Comparison of ENCODE assay signal across 12 cellular contexts in genomic region chr11:111308140-111308539, GRCh38. TPM values are rescaled to one million over a fixed set of nuclear protein-coding genes. Genes with fewer than 3 reads are reported as not detected.
DNase-seq lines count a peak whose midpoint lies in the region; TF ChIP-seq lines count a peak whose summit lies in the region.
"Had no signal": no experiment of that assay in that cellular context is flagged by ENCODE, and none has a peak within 500 bp of the region (broad histone marks: within the 10 kb centered on the region; RNA-seq: fewer than 3 reads in every experiment).

No MANE protein-coding gene starts in this region.

- no peaks in the 10 kb centered on the region for H3K36me3 Mint-ChIP-seq in activated naive CD8-positive, alpha-beta T cell treated with anti-CD3 and anti-CD28 coated beads for 36 hours

- H3K27me3 Mint-ChIP-seq in activated naive CD8-positive, alpha-beta T cell treated with anti-CD3 and anti-CD28 coated beads for 36 hours: peaks cover 18% of the 10 kb centered on the region

- H3K4me3 Mint-ChIP-seq in activated naive CD8-positive, alpha-beta T cell treated with anti-CD3 and anti-CD28 coated beads for 36 hours: no peak overlapping the region
- H3K4me3 Mint-ChIP-seq: activated T-cell treated with anti-CD3 and anti-CD28 coated beads, Interleukin-2, amount 50 U/mL, for 4 hours had no signal

- no peaks in the 10 kb centered on the region for H3K9me3 Mint-ChIP-seq in activated naive CD8-positive, alpha-beta T cell treated with anti-CD3 and anti-CD28 coated beads for 36 hours
- H3K9me3 Mint-ChIP-seq: activated T-cell treated with anti-CD3 and anti-CD28 coated beads, Interleukin-2, amount 50 U/mL, for 4 hours had no signal

- H3K4me1 Mint-ChIP-seq in activated naive CD8-positive, alpha-beta T cell treated with anti-CD3 and anti-CD28 coated beads for 36 hours: no peaks in the 10 kb centered on the region

- no peak overlapping the region for H3K27ac Mint-ChIP-seq in activated naive CD8-positive, alpha-beta T cell treated with anti-CD3 and anti-CD28 coated beads for 36 hours

- no peak for TF ChIP-seq CTCF in 22Rv1 (IDR thresholded peaks at IDR 0.05)

- DNase-seq in NCI-H1092 (lab: John Stamatoyannopoulos, UW) (peak; percentile 89), NCI-H446 treated with DMSO at 0.1 percent for 48 hours (lab: John Stamatoyannopoulos, UW) (peak; percentile 99), glomerular visceral epithelial cell (ENCODE audit: extremely low spot score) (peak; percentile 7), kidney glomerular epithelial cell (lab: John Stamatoyannopoulos, UW) (no peak), nucleus accumbens (lab: John Stamatoyannopoulos, UW) (no peak)
- no peak for DNase-seq in stimulated activated CD4-positive, alpha-beta T cell treated with anti-CD3 and anti-CD28 coated beads, Interleukin-4, amount 100 ng/mL, for 24 hours
- no peak for DNase-seq in activated naive CD8-positive, alpha-beta T cell treated with anti-CD3 and anti-CD28 coated beads for 36 hours
- DNase-seq: activated T-cell treated with anti-CD3 and anti-CD28 coated beads, Interleukin-2, amount 50 U/mL, for 4 hours; RPMI8226; trophoblast cell had no signal

- peak overlapping the region; percentile 86 for H3K27ac ChIP-seq in 22Rv1

RNA-seq across cellular contexts. Expression of gene POU2AF3, which starts 9.8 kb away (rescaled TPM):
- total RNA-seq in activated naive CD8-positive, alpha-beta T cell treated with anti-CD3 and anti-CD28 coated beads for 36 hours: not detected
- total RNA-seq: activated T-cell treated with anti-CD3 and anti-CD28 coated beads, Interleukin-2, amount 50 U/mL, for 4 hours; MCF 10A had no signal

Comparison
In these comparisons a context has a peak if more than half of its experiments do, and no peak if none do; other contexts are left out.
1. DNase-seq: peak in NCI-H1092 (single experiment), NCI-H446 treated with DMSO at 0.1 percent for 48 hours (single experiment) and glomerular visceral epithelial cell (single experiment); none in stimulated activated CD4-positive, alpha-beta T cell treated with anti-CD3 and anti-CD28 coated beads, Interleukin-4, amount 100 ng/mL, for 24 hours (single experiment), kidney glomerular epithelial cell (single experiment), nucleus accumbens (0 of 56) and activated naive CD8-positive, alpha-beta T cell treated with anti-CD3 and anti-CD28 coated beads for 36 hours (single experiment).